9 cellular contexts compared by ENCODE assay signal in genomic region chr3:51943451-51944391, GRCh38. TPM values are rescaled to one million over a fixed set of nuclear protein-coding genes. Genes with fewer than 3 reads are reported as not detected.
DNase-seq lines count a peak whose midpoint lies in the region; ATAC-seq and TF ChIP-seq lines count a peak whose summit lies in the region.
"Had no signal": no experiment of that assay in that cellular context is flagged by ENCODE, and none has a peak within 500 bp of the region (broad histone marks: within the 10 kb centered on the region; RNA-seq: fewer than 3 reads in every experiment).

No MANE protein-coding gene starts in this region.

- H3K27ac Mint-ChIP-seq in CD8-positive, alpha-beta memory T cell: peak overlapping the region in 6 of 8 donors; percentile 38 to 92 (median 74)

- no peaks in the 10 kb centered on the region for H3K9me3 ChIP-seq in CD8-positive, alpha-beta memory T cell (ENCODE audit: low read length)
- H3K9me3 ChIP-seq in RWPE2 (ENCODE audit: severe bottlenecking): no peaks in the 10 kb centered on the region
- H3K9me3 ChIP-seq in esophagus squamous epithelium: no peaks in the 10 kb centered on the region

- H3K36me3 Mint-ChIP-seq in CD8-positive, alpha-beta memory T cell: peaks cover 0 to 17% (median 4%) of the 10 kb centered on the region in 3 donors

- H3K4me3 ChIP-seq in CD8-positive, alpha-beta memory T cell (ENCODE audit: low read length): no peak overlapping the region
- no peak overlapping the region for H3K4me3 ChIP-seq in RWPE2 (ENCODE audit: severe bottlenecking)
- H3K4me3 ChIP-seq in esophagus squamous epithelium: no peak overlapping the region

- 87 to 91% methylated on average over 6 to 16 of the region's 21 CpGs for WGBS in esophagus squamous epithelium, 2 donors

- H3K4me1 Mint-ChIP-seq in CD8-positive, alpha-beta memory T cell: peaks cover 21 to 44% (median 27%) of the 10 kb centered on the region in 3 donors

- H3K27me3 Mint-ChIP-seq in CD8-positive, alpha-beta memory T cell: no peaks in the 10 kb centered on the region

- ATAC-seq in RWPE2 (ENCODE audit: low read depth): no peak
- no peak for ATAC-seq in sciatic nerve
- no peak for ATAC-seq in GM21723 (IDR thresholded peaks at IDR 0.05; ENCODE audit: unreplicated experiment)
- no peak for ATAC-seq in GM19324 (IDR thresholded peaks at IDR 0.05; ENCODE audit: low FRiP score, unreplicated experiment)
- ATAC-seq in GM21825 (IDR thresholded peaks at IDR 0.05; ENCODE audit: unreplicated experiment): no peak

- intact Hi-C loops in esophagus squamous epithelium (cut with DNase I) (no loop called here), sciatic nerve (cut with DNase I) (no loop called here)

- H3K36me3 ChIP-seq in CD8-positive, alpha-beta memory T cell (ENCODE audit: insufficient read depth, low read length): no peaks in the 10 kb centered on the region
- peaks cover 8% of the 10 kb centered on the region; the same call in 1 of the 2 replicates for H3K36me3 ChIP-seq in RWPE2 (ENCODE audit: low read depth)
- H3K36me3 ChIP-seq in esophagus squamous epithelium: peaks cover 0 to 34% (median 0%) of the 10 kb centered on the region in 3 donors

- H3K4me1 ChIP-seq in CD8-positive, alpha-beta memory T cell (ENCODE audit: insufficient read depth, low read length): peaks cover 30% of the 10 kb centered on the region
- H3K4me1 ChIP-seq in RWPE2 (ENCODE audit: insufficient read depth, poor library complexity, severe bottlenecking) (peaks cover 9% of the 10 kb centered on the region), esophagus squamous epithelium (peaks cover 16 to 43% (median 26%) of the 10 kb centered on the region in 3 donors)

- no peak for DNase-seq in CD8-positive, alpha-beta memory T cell
- peak; percentile 42 for DNase-seq in RWPE2 (ENCODE audit: low spot score)
- no peak for DNase-seq in esophagus squamous epithelium (lab: John Stamatoyannopoulos, UW)
- DNase-seq in sciatic nerve (ENCODE audit: low spot score): peak; percentile 68
- DNase-seq in C1 segment of cervical spinal cord (lab: John Stamatoyannopoulos, UW): no peak
- DNase-seq: NK-92 treated with Interleukin-12 subunit alpha and Interleukin-12 subunit beta, amount 100 ng/mL, for 24 hours had no signal

- peak overlapping the region; percentile 24 to 89 (median 34) for H3K4me3 Mint-ChIP-seq in CD8-positive, alpha-beta memory T cell

- TF ChIP-seq CTCF in RWPE2 (IDR thresholded peaks at IDR 0.05; ENCODE audit: poor library complexity, severe bottlenecking) (no peak), esophagus squamous epithelium (IDR thresholded peaks at IDR 0.05) (no peak)

- CTCF ChIA-PET in CD8-positive, alpha-beta memory T cell (lab: Charles Lee): interaction anchor here (1.0 to 6.2 kb wide), 10 partner anchors 10 to 247 kb away, joined by 3 to 65 read pairs (median 6); partner anchors contain the start of genes ABHD14A, ABHD14B, ACY1 and RPL29

- no peaks in the 10 kb centered on the region for H3K9me3 Mint-ChIP-seq in CD8-positive, alpha-beta memory T cell

- H3K27me3 ChIP-seq in CD8-positive, alpha-beta memory T cell (ENCODE audit: insufficient read depth, low read length, poor library complexity, severe bottlenecking): no peaks in the 10 kb centered on the region
- H3K27me3 ChIP-seq in RWPE2 (ENCODE audit: insufficient read depth, poor library complexity, severe bottlenecking) (no peaks in the 10 kb centered on the region), esophagus squamous epithelium (no peaks in the 10 kb centered on the region)

- H3K27ac ChIP-seq in CD8-positive, alpha-beta memory T cell (ENCODE audit: low read depth, low read length): no peak overlapping the region
- H3K27ac ChIP-seq in RWPE2 (ENCODE audit: poor library complexity, severe bottlenecking) (peak overlapping the region; percentile 81), esophagus squamous epithelium (peak overlapping the region; percentile 91 to 97 (median 96))

- TF ChIP-seq POLR2A in esophagus squamous epithelium (IDR thresholded peaks at IDR 0.05): no peak

- POLR2A ChIA-PET in CD8-positive, alpha-beta memory T cell (lab: Charles Lee): interaction anchor here (0.5 to 1.7 kb wide), 4 partner anchors 24 to 1842 kb away, joined by 3 to 7 read pairs (median 6); partner anchors contain the start of genes ABHD14B and RPL29

RNA-seq across cellular contexts. Expression of gene PARP3, which starts 1.6 kb away (rescaled TPM):
- 10 to 100 TPM in 1 of 2 experiments, 1 to 10 TPM in 1; 9.5 to 11.5 TPM for total RNA-seq in CD8-positive, alpha-beta memory T cell
- polyA plus RNA-seq in CD8-positive, alpha-beta memory T cell: 5.9 TPM
- total RNA-seq in esophagus squamous epithelium (10 to 100 TPM in 2 of 4 donors, 1 to 10 TPM in 2; 7.3 to 33.0 (median 14.2) TPM), sciatic nerve (18.0 TPM)

RNA-seq across cellular contexts. Expression of gene RRP9, which starts 2.0 kb away (rescaled TPM):
- total RNA-seq in CD8-positive, alpha-beta memory T cell: 10 to 100 TPM; 82.7 to 87.0 TPM
- polyA plus RNA-seq in CD8-positive, alpha-beta memory T cell: 25.3 TPM
- total RNA-seq in esophagus squamous epithelium: 10 to 100 TPM; 11.1 to 30.3 (median 21.3) TPM
- 12.9 TPM for total RNA-seq in sciatic nerve

RNA-seq across cellular contexts. Expression of gene GPR62, which starts 11.5 kb away (rescaled TPM):
- total RNA-seq in CD8-positive, alpha-beta memory T cell: not detected
- polyA plus RNA-seq in CD8-positive, alpha-beta memory T cell: not detected
- under 1 TPM in 2 of 4 donors, not detected in 2; 0.09 to 0.38 TPM for total RNA-seq in esophagus squamous epithelium
- total RNA-seq in sciatic nerve: 0.13 TPM

RNA-seq across cellular contexts. Expression of gene PCBP4, which starts 23.5 kb away (rescaled TPM):
- 10 to 100 TPM in 1 of 2 experiments, 1 to 10 TPM in 1; 9.7 to 12.5 TPM for total RNA-seq in CD8-positive, alpha-beta memory T cell
- polyA plus RNA-seq in CD8-positive, alpha-beta memory T cell: 12.5 TPM
- total RNA-seq in esophagus squamous epithelium (10 to 100 TPM; 13.0 to 47.3 (median 19.5) TPM), sciatic nerve (145 TPM)

RNA-seq across cellular contexts. Expression of gene ABHD14B, which starts 30.1 kb away (rescaled TPM):
- 10 to 100 TPM; 56.1 to 56.7 TPM for total RNA-seq in CD8-positive, alpha-beta memory T cell
- polyA plus RNA-seq in CD8-positive, alpha-beta memory T cell: 97.2 TPM
- total RNA-seq in esophagus squamous epithelium (10 to 100 TPM; 29.6 to 54.4 (median 33.4) TPM), sciatic nerve (42.3 TPM)

Comparison
In these comparisons a context has a peak if more than half of its experiments do, and no peak if none do; other contexts are left out.
1. DNase-seq: peak in RWPE2 (single experiment) and sciatic nerve (single experiment); none in CD8-positive, alpha-beta memory T cell (0 of 5), esophagus squamous epithelium (single experiment) and C1 segment of cervical spinal cord (0 of 14).